ENCODE assay signal across 17 cellular contexts in genomic region chr18:47075098-47075883, GRCh38. TPM values are rescaled to one million over a fixed set of nuclear protein-coding genes. Genes with fewer than 3 reads are reported as not detected.
A peak's percentile ranks its signal among the peaks of the same experiment; 100 is the strongest.
DNase-seq lines count a peak whose midpoint lies in the region; ATAC-seq, FAIRE-seq and TF ChIP-seq lines count a peak whose summit lies in the region.
"Had no signal": no experiment of that assay in that cellular context is flagged by ENCODE, and none has a peak within 500 bp of the region (broad histone marks: within the 10 kb centered on the region; RNA-seq: fewer than 3 reads in every experiment).

No MANE protein-coding gene starts in this region.

- peaks cover 18% of the 10 kb centered on the region for H3K4me1 ChIP-seq in HUES6 (ENCODE audit: control insufficient read depth, insufficient read depth, low read length)
- H3K4me1 ChIP-seq in astrocyte (ENCODE audit: insufficient read depth, low read length): no peaks in the 10 kb centered on the region
- no peaks in the 10 kb centered on the region for H3K4me1 ChIP-seq in CD4-positive, alpha-beta memory T cell (ENCODE audit: insufficient read depth, low read length)
- H3K4me1 ChIP-seq: lower lobe of right lung had no signal

- H3K27me3 ChIP-seq in BJ (ENCODE audit: control insufficient read depth, insufficient read depth, low read length) (no peaks in the 10 kb centered on the region), HUES6 (ENCODE audit: control insufficient read depth, insufficient read depth, low read length) (no peaks in the 10 kb centered on the region), astrocyte (ENCODE audit: insufficient read depth, low read length) (no peaks in the 10 kb centered on the region)
- H3K27me3 ChIP-seq in CD4-positive, alpha-beta memory T cell (ENCODE audit: insufficient read depth, low read length): no peaks in the 10 kb centered on the region

- H3K27ac ChIP-seq in HUES6 (ENCODE audit: low read depth, low read length) (peak overlapping the region; percentile 76; the same call in 1 of the 2 replicates), astrocyte (ENCODE audit: low read depth, low read length) (no peak overlapping the region)
- H3K27ac ChIP-seq in CD4-positive, alpha-beta memory T cell (ENCODE audit: low read depth, low read length): no peak overlapping the region
- H3K27ac ChIP-seq: C4-2B, lower lobe of right lung had no signal

- H4K20me1 ChIP-seq in astrocyte (ENCODE audit: insufficient read depth, low read length): no peaks in the 10 kb centered on the region

- H3K79me2 ChIP-seq in astrocyte (ENCODE audit: insufficient read depth, low read length): no peaks in the 10 kb centered on the region

- H2AFZ ChIP-seq in astrocyte (ENCODE audit: low read depth, low read length): peak overlapping the region; percentile 45

- peak overlapping the region; percentile 48 for H3K4me2 ChIP-seq in astrocyte (ENCODE audit: low read length)

- TF ChIP-seq CTCF in BJ (IDR thresholded peaks at IDR 0.05; ENCODE audit: insufficient read depth, low read depth, low read length): no peak
- no peak for TF ChIP-seq CTCF in astrocyte (IDR thresholded peaks at IDR 0.05; ENCODE audit: insufficient read depth, low read depth, low read length)

- POLR2A ChIA-PET in BJ (lab: Charles Lee): no interaction called here
- POLR2A ChIA-PET in CD4-positive, alpha-beta memory T cell (lab: Charles Lee; ENCODE audit: partially characterized antibody): no interaction called here

- H3K9ac ChIP-seq in HUES6 (ENCODE audit: low read length) (peak overlapping the region; percentile 22), astrocyte (ENCODE audit: low read length) (no peak overlapping the region)

- peaks cover 6% of the 10 kb centered on the region for H3K36me3 Mint-ChIP-seq in astrocyte (ENCODE audit: low read depth, unreplicated experiment)
- no peaks in the 10 kb centered on the region for H3K36me3 Mint-ChIP-seq in CD4-positive, alpha-beta memory T cell

- no peaks in the 10 kb centered on the region for H3K36me3 ChIP-seq in BJ (ENCODE audit: control insufficient read depth, insufficient read depth, low read length)
- H3K36me3 ChIP-seq in HUES6 (ENCODE audit: control insufficient read depth, insufficient read depth, low read length): no peaks in the 10 kb centered on the region
- no peaks in the 10 kb centered on the region for H3K36me3 ChIP-seq in astrocyte (ENCODE audit: insufficient read depth, low read length)
- no peaks in the 10 kb centered on the region for H3K36me3 ChIP-seq in CD4-positive, alpha-beta memory T cell (ENCODE audit: insufficient read depth, low read length)
- H3K36me3 ChIP-seq: lower lobe of right lung had no signal

- CTCF ChIA-PET in BJ (lab: Yijun Ruan, JAX): interaction anchor here (0.7 to 1.7 kb wide), 5 partner anchors 24 to 674 kb away, joined by 3 to 5 read pairs (median 4); no protein-coding TSS in a partner anchor
- CTCF ChIA-PET in CD4-positive, alpha-beta memory T cell (lab: Charles Lee; ENCODE audit: partially characterized antibody): interaction anchor here (1.1 to 1.5 kb wide), 3 partner anchors 26 to 673 kb away, joined by 3 to 4 read pairs (median 3); no protein-coding TSS in a partner anchor

- H3K27me3 Mint-ChIP-seq in astrocyte (ENCODE audit: low read depth, unreplicated experiment): no peaks in the 10 kb centered on the region
- peaks cover 2 to 12% of the 10 kb centered on the region in 2 donors for H3K27me3 Mint-ChIP-seq in CD4-positive, alpha-beta memory T cell
- H3K27me3 Mint-ChIP-seq: progenitor cell of endocrine pancreas had no signal

- intact Hi-C loops in CD4-positive, alpha-beta memory T cell (cut with micrococcal nuclease): no loop called here

- H3K27ac Mint-ChIP-seq in astrocyte (ENCODE audit: unreplicated experiment): peak overlapping the region; percentile 80
- H3K27ac Mint-ChIP-seq in CD4-positive, alpha-beta memory T cell: no peak overlapping the region
- H3K27ac Mint-ChIP-seq: progenitor cell of endocrine pancreas had no signal

- no peak for ATAC-seq in left lobe of liver
- ATAC-seq: lower lobe of right lung had no signal

- H3K4me1 Mint-ChIP-seq in astrocyte (ENCODE audit: low read depth, unreplicated experiment): peaks cover 28% of the 10 kb centered on the region
- no peaks in the 10 kb centered on the region for H3K4me1 Mint-ChIP-seq in CD4-positive, alpha-beta memory T cell

- H3K9me3 Mint-ChIP-seq in astrocyte (ENCODE audit: unreplicated experiment): no peaks in the 10 kb centered on the region
- H3K9me3 Mint-ChIP-seq in CD4-positive, alpha-beta memory T cell: no peaks in the 10 kb centered on the region

- H3K4me3 Mint-ChIP-seq in astrocyte (ENCODE audit: unreplicated experiment): no peak overlapping the region
- no peak overlapping the region for H3K4me3 Mint-ChIP-seq in CD4-positive, alpha-beta memory T cell

- H3K4me3 ChIP-seq in BJ (ENCODE audit: low read depth, low read length) (no peak overlapping the region), HUES6 (ENCODE audit: low read depth, low read length) (peak overlapping the region; percentile 5; the same call in 1 of the 2 replicates), astrocyte (ENCODE audit: insufficient read depth, low read depth, low read length) (no peak overlapping the region)
- no peak overlapping the region for H3K4me3 ChIP-seq in CD4-positive, alpha-beta memory T cell (ENCODE audit: low read length in 2 of 2)
- H3K4me3 ChIP-seq: lower lobe of right lung had no signal

- peak; percentile 14 for DNase-seq in BJ (ENCODE audit: low read depth)
- DNase-seq in astrocyte (ENCODE audit: low read depth): peak; percentile 5
- peak; percentile 81 for DNase-seq in islet precursor cell
- no peak for DNase-seq in amygdala (lab: John Stamatoyannopoulos, UW)
- no peak for DNase-seq in CD4-positive, alpha-beta memory T cell
- no peak for DNase-seq in left lobe of liver (ENCODE audit: low spot score)
- DNase-seq in RCC 7860 (ENCODE audit: low spot score): no peak
- DNase-seq: activated CD4-positive, CD25-positive, alpha-beta regulatory T cell; lower lobe of right lung; NCI-H1694 treated with DMSO at 0.1 percent for 48 hours; Right ventricle myocardium superior; stimulated activated CD4-positive, alpha-beta T cell treated with anti-CD3 and anti-CD28 coated beads, Interleukin-4, amount 100 ng/mL, for 4 hours had no signal

- FAIRE-seq in astrocyte (lab: Jason Lieb, UNC) (no peak), RCC 7860 (lab: Jason Lieb, UNC) (no peak)
- FAIRE-seq: frontal cortex had no signal

- H3K9me3 ChIP-seq in HUES6 (ENCODE audit: control insufficient read depth, insufficient read depth, low read depth, low read length): no peaks in the 10 kb centered on the region
- no peaks in the 10 kb centered on the region for H3K9me3 ChIP-seq in astrocyte (ENCODE audit: insufficient read depth, low read depth, low read length)
- H3K9me3 ChIP-seq in CD4-positive, alpha-beta memory T cell (ENCODE audit: control insufficient read depth in 1 of 2, low read length in 2 of 2): no peaks in the 10 kb centered on the region
- H3K9me3 ChIP-seq: lower lobe of right lung had no signal

RNA-seq across cellular contexts. Expression of gene ELOA2, which starts 39.9 kb away (rescaled TPM):
- polyA plus RNA-seq in BJ (2011; rRNA removed): not detected in 2 replicates
- polyA minus RNA-seq in BJ (2011; rRNA and poly(A)+ RNA removed): not detected in 2 replicates
- total RNA-seq in astrocyte (not detected in 2 replicates), left lobe of liver (not detected)
- not detected for total RNA-seq in CD4-positive, alpha-beta memory T cell
- polyA plus RNA-seq in CD4-positive, alpha-beta memory T cell: not detected
- total RNA-seq: cerebellum, frontal cortex, lower lobe of right lung, progenitor cell of endocrine pancreas, Right ventricle myocardium superior had no signal

Comparison
In these comparisons a context has a peak if more than half of its experiments do, and no peak if none do; other contexts are left out.
1. DNase-seq: peak in BJ (single experiment), astrocyte (single experiment) and islet precursor cell (single experiment); none in amygdala (0 of 56), CD4-positive, alpha-beta memory T cell (0 of 5), left lobe of liver (single experiment) and RCC 7860 (single experiment).